Comparison of ENCODE assay signal across 8 cellular contexts in the genomic region with DNA sequence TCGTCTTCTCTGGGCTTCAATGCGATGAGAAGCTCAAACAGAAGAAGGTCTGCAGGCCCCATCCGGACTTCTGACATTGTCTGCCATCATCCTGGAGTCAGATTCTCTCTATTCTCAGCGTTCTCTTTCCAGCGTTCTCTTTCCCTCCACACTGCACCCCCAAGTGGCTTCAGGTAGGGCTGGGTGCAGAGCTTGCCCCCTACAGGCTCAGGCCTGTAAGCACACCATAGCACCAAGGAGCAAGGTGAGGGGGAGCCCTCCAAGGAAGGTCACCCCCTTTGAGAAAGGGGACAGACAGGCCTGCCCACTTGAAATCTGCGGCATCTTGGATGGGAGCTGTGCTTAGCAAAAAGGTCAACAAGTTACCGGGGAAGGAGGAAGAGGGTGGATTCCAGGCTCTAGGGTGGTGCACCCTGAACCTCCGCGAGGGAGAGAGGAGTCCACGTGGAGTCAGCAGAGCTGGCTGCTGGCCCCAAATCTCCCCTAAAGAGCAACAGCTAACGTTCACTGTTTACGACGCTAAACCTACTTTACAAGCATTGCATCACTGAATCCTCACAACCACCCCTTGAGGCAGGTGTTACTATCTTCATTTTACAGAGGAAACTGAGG. TPM values are rescaled to one million over a fixed set of nuclear protein-coding genes. Genes with fewer than 3 reads are reported as not detected.
A peak's percentile ranks its signal among the peaks of the same experiment; 100 is the strongest.
DNase-seq lines count a peak whose midpoint lies in the region; ATAC-seq and TF ChIP-seq lines count a peak whose summit lies in the region.

No MANE protein-coding gene starts in this region.

- H3K9me3 ChIP-seq in thoracic aorta = no peaks in the 10 kb centered on the region

- no peak overlapping the region for H3K4me3 ChIP-seq in thoracic aorta

- no peaks in the 10 kb centered on the region for H3K27me3 Mint-ChIP-seq in activated CD4-positive, alpha-beta T cell treated with anti-CD3 and anti-CD28 coated beads, Interleukin-2, amount 10 ng/mL, durations not matched to agents 24 days and 14 days
- no peaks in the 10 kb centered on the region for H3K27me3 Mint-ChIP-seq in activated naive CD4-positive, alpha-beta T cell treated with anti-CD3 and anti-CD28 coated beads for 36 hours (ENCODE audit: low read depth)

- TF ChIP-seq CTCF in thoracic aorta (IDR thresholded peaks at IDR 0.05) = peak; percentile 73

- no peak overlapping the region for H3K4me3 Mint-ChIP-seq in activated CD4-positive, alpha-beta T cell treated with anti-CD3 and anti-CD28 coated beads, Interleukin-2, amount 10 ng/mL, durations not matched to agents 24 days and 14 days
- H3K4me3 Mint-ChIP-seq in activated naive CD4-positive, alpha-beta T cell treated with anti-CD3 and anti-CD28 coated beads for 36 hours = no peak overlapping the region

- no peak overlapping the region for H3K27ac Mint-ChIP-seq in activated CD4-positive, alpha-beta T cell treated with anti-CD3 and anti-CD28 coated beads, Interleukin-2, amount 10 ng/mL, durations not matched to agents 24 days and 14 days
- no peak overlapping the region for H3K27ac Mint-ChIP-seq in activated naive CD4-positive, alpha-beta T cell treated with anti-CD3 and anti-CD28 coated beads for 36 hours

- CTCF ChIA-PET in activated naive CD4-positive, alpha-beta T cell treated with anti-CD3 and anti-CD28 coated beads for 36 hours (lab: Charles Lee) = interaction anchor here (0.8 to 10.0 kb wide), 21 partner anchors 7 to 488 kb away, joined by 3 to 309 read pairs (median 4); no protein-coding TSS in a partner anchor

- peak; percentile 75 for DNase-seq in activated CD4-positive, alpha-beta T cell treated with anti-CD3 and anti-CD28 coated beads, Interleukin-2, amount 10 ng/mL, durations not matched to agents 24 days and 14 days
- no peak for DNase-seq in activated CD4-positive, alpha-beta T cell treated with anti-CD3 and anti-CD28 coated beads, Interleukin-2, amount 50 U/mL, for 4 hours
- peak; percentile 40 for DNase-seq in activated naive CD4-positive, alpha-beta T cell treated with anti-CD3 and anti-CD28 coated beads for 36 hours
- DNase-seq in left ventricle myocardium superior (no peak), thoracic aorta (ENCODE audit: low spot score) (no peak), NCI-H2171 treated with DMSO at 0.1 percent for 48 hours (lab: John Stamatoyannopoulos, UW) (no peak), NK-92 (lab: John Stamatoyannopoulos, UW; ENCODE audit: unreplicated experiment) (no peak)

- intact Hi-C loops in activated CD4-positive, alpha-beta T cell treated with anti-CD3 and anti-CD28 coated beads, Interleukin-2, amount 10 ng/mL, durations not matched to agents 24 days and 14 days (cut with micrococcal nuclease) = no loop called here
- intact Hi-C loops in activated naive CD4-positive, alpha-beta T cell treated with anti-CD3 and anti-CD28 coated beads for 36 hours (cut with micrococcal nuclease) = loop anchor here (5.0 kb wide), 1 partner anchor 591 kb away; no protein-coding TSS in a partner anchor
- intact Hi-C loops in left ventricle myocardium superior (cut with micrococcal nuclease) = loop anchor here (1.0 kb wide), 1 partner anchor 46 kb away; no protein-coding TSS in a partner anchor

- H3K36me3 Mint-ChIP-seq in activated CD4-positive, alpha-beta T cell treated with anti-CD3 and anti-CD28 coated beads, Interleukin-2, amount 10 ng/mL, durations not matched to agents 24 days and 14 days (ENCODE audit: low read depth) = peaks cover 73% of the 10 kb centered on the region
- peaks cover 61% of the 10 kb centered on the region for H3K36me3 Mint-ChIP-seq in activated naive CD4-positive, alpha-beta T cell treated with anti-CD3 and anti-CD28 coated beads for 36 hours (ENCODE audit: low read depth)

- peaks cover 50% of the 10 kb centered on the region for H3K36me3 ChIP-seq in thoracic aorta

- peaks cover 6% of the 10 kb centered on the region for H3K4me1 Mint-ChIP-seq in activated CD4-positive, alpha-beta T cell treated with anti-CD3 and anti-CD28 coated beads, Interleukin-2, amount 10 ng/mL, durations not matched to agents 24 days and 14 days
- no peaks in the 10 kb centered on the region for H3K4me1 Mint-ChIP-seq in activated naive CD4-positive, alpha-beta T cell treated with anti-CD3 and anti-CD28 coated beads for 36 hours (ENCODE audit: low read depth)

- H3K9me3 Mint-ChIP-seq in activated CD4-positive, alpha-beta T cell treated with anti-CD3 and anti-CD28 coated beads, Interleukin-2, amount 10 ng/mL, durations not matched to agents 24 days and 14 days = no peaks in the 10 kb centered on the region
- no peaks in the 10 kb centered on the region for H3K9me3 Mint-ChIP-seq in activated naive CD4-positive, alpha-beta T cell treated with anti-CD3 and anti-CD28 coated beads for 36 hours

- ATAC-seq in HG03457 (IDR thresholded peaks at IDR 0.05; ENCODE audit: unreplicated experiment) (peak; percentile 56), left ventricle myocardium superior (peak; percentile 79), thoracic aorta (ENCODE audit: insufficient number of reproducible peaks, low FRiP score, low read depth) (no peak)

- H3K27ac ChIP-seq in thoracic aorta = no peak overlapping the region

- H3K27me3 ChIP-seq in thoracic aorta (replicated peaks; ENCODE audit: insufficient read depth) = no peaks in the 10 kb centered on the region

- H3K4me1 ChIP-seq in thoracic aorta (ENCODE audit: control insufficient read depth in 1 of 2, low read depth in 2 of 2) = peaks cover 0 to 10% of the 10 kb centered on the region in 2 donors

RNA-seq across cellular contexts. Expression of gene GPX3, which starts 27.5 kb away (rescaled TPM):
- not detected in 2 replicates for total RNA-seq in activated CD4-positive, alpha-beta T cell treated with anti-CD3 and anti-CD28 coated beads, Interleukin-2, amount 10 ng/mL, durations not matched to agents 24 days and 14 days
- total RNA-seq in activated naive CD4-positive, alpha-beta T cell treated with anti-CD3 and anti-CD28 coated beads for 36 hours = not detected
- 537 TPM for total RNA-seq in left ventricle myocardium superior
- 1,000 to 10,000 TPM; 1,240 to 1,874 TPM for total RNA-seq in thoracic aorta

RNA-seq across cellular contexts. Expression of gene TNIP1, which starts 32.9 kb away (rescaled TPM):
- total RNA-seq in activated CD4-positive, alpha-beta T cell treated with anti-CD3 and anti-CD28 coated beads, Interleukin-2, amount 10 ng/mL, durations not matched to agents 24 days and 14 days = 345 and 360 TPM in 2 replicates
- 100 to 1,000 TPM; 238 to 263 TPM for total RNA-seq in activated naive CD4-positive, alpha-beta T cell treated with anti-CD3 and anti-CD28 coated beads for 36 hours
- total RNA-seq in left ventricle myocardium superior (137 TPM), thoracic aorta (100 to 1,000 TPM in 1 of 2 donors, 10 to 100 TPM in 1; 77.4 to 103 TPM)

Comparison
In these comparisons a context has a peak if more than half of its experiments do, and no peak if none do; other contexts are left out.
1. DNase-seq: peak in activated CD4-positive, alpha-beta T cell treated with anti-CD3 and anti-CD28 coated beads, Interleukin-2, amount 10 ng/mL, durations not matched to agents 24 days and 14 days (single experiment) and activated naive CD4-positive, alpha-beta T cell treated with anti-CD3 and anti-CD28 coated beads for 36 hours (single experiment); none in activated CD4-positive, alpha-beta T cell treated with anti-CD3 and anti-CD28 coated beads, Interleukin-2, amount 50 U/mL, for 4 hours (0 of 2), left ventricle myocardium superior (single experiment), thoracic aorta (single experiment), NCI-H2171 treated with DMSO at 0.1 percent for 48 hours (single experiment) and NK-92 (single experiment).
2. RNA of gene GPX3, which starts 27.5 kb away (total RNA-seq): 1,240 to 1,874 TPM in thoracic aorta and 537 TPM in left ventricle myocardium superior (single experiment); not detected in activated naive CD4-positive, alpha-beta T cell treated with anti-CD3 and anti-CD28 coated beads for 36 hours and not detected in activated CD4-positive, alpha-beta T cell treated with anti-CD3 and anti-CD28 coated beads, Interleukin-2, amount 10 ng/mL, durations not matched to agents 24 days and 14 days; every median in the first group is over 100 times any median in the second.